8 cellular contexts compared by ENCODE assay signal in the genomic region with DNA sequence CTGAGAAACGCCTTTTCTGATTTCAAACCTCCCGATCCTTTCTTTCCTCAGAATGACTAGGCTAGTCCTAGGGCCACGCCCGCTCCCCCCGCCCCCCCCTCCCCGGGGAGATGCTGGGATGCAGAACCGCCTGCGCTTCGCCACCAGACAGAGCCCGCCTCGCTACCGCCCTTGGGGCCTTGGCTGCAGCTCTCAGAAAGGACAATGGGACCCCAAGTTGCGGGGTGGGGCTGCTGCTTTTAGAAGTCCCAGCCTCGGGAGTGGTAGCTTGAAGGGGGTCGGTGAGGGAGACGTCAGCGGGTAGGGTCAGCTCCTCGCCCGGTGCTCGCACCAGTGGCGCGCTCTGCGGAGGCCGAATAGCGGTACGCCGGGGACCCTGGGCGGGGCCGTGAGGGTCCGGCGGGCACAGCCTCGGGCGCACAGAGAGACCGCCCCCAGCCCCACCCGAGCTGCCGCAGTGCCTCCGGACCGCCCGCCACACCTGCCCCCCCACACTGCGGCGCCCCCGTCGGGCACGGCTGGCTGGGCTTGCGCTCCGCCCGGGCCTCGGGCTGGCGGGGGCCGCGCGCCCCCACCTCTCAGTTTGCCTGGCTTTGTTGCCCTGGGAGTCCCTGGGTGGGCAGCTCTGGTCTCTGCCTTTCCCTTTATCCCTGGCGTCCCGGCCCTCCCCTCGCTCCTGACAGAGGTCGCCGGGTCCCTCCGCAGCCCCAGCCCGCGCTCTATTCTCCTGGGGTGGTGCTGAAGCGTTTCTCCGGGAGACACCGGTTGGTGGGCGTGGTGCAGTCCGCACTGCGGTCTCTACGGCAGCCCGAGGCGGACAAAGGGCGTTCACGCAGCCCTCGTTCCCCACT. TPM values are rescaled to one million over a fixed set of nuclear protein-coding genes. Genes with fewer than 3 reads are reported as not detected.
DNase-seq lines count a peak whose midpoint lies in the region; ATAC-seq, FAIRE-seq and TF ChIP-seq lines count a peak whose summit lies in the region.

No MANE protein-coding gene starts in this region.

- H3K36me3 Mint-ChIP-seq in activated naive CD8-positive, alpha-beta T cell, result no peaks in the 10 kb centered on the region

- no peak overlapping the region for H3K27ac Mint-ChIP-seq in activated naive CD8-positive, alpha-beta T cell

- TF ChIP-seq POLR2A in GM12892 (IDR thresholded peaks at IDR 0.05; ENCODE audit: low read depth, low read length), result no peak

- H3K4me3 Mint-ChIP-seq in activated naive CD8-positive, alpha-beta T cell, result peak overlapping the region; percentile 48

- in situ Hi-C loops in ACHN (cut with HindIII; ENCODE audit: low pct_ligation_motif_present, low pct_unique_long_range_greater_than_20kb, low sequenced_read_pairs), result no loop called here

- peaks cover 13% of the 10 kb centered on the region for H3K4me1 Mint-ChIP-seq in activated naive CD8-positive, alpha-beta T cell (ENCODE audit: low read depth)

- no peak for FAIRE-seq in GM12892 (lab: Jason Lieb, UNC)

- intact Hi-C loops in Right ventricle myocardium inferior (cut with DNase I), result loop anchor here (5.0 kb wide), 3 partner anchors 136 to 326 kb away; no protein-coding TSS in a partner anchor

- ATAC-seq in Right ventricle myocardium inferior (peak; percentile 81), HG02759 (IDR thresholded peaks at IDR 0.05; ENCODE audit: unreplicated experiment) (no peak)

- peak; percentile 68 for DNase-seq in ACHN
- peak; percentile 30 for DNase-seq in GM12892 (ENCODE audit: insufficient read length)
- peak; percentile 66 to 88 for DNase-seq in NCI-H187 (lab: John Stamatoyannopoulos, UW)
- peak; percentile 83 for DNase-seq in Right ventricle myocardium inferior (ENCODE audit: missing footprints)
- peak in 55 of 56 donors; percentile 7 to 84 (median 62) for DNase-seq in nucleus accumbens (lab: John Stamatoyannopoulos, UW)
- DNase-seq in HPDE6-E6E7 (ENCODE audit: extremely low spot score), result no peak

- peaks cover 42% of the 10 kb centered on the region for H3K27me3 Mint-ChIP-seq in activated naive CD8-positive, alpha-beta T cell

- H3K9me3 Mint-ChIP-seq in activated naive CD8-positive, alpha-beta T cell (ENCODE audit: low read depth), result no peaks in the 10 kb centered on the region

RNA-seq across cellular contexts. Expression of a gene that starts 1.1 kb away (rescaled TPM):
- 0.17 TPM for polyA plus RNA-seq in GM12892 (2012; ENCODE audit: missing spikeins)
- 59.9 TPM for total RNA-seq in Right ventricle myocardium inferior
